ENCODE assay signal across 8 cellular contexts in genomic region chr18:28189400-28190239, GRCh38.
A peak's percentile ranks its signal among the peaks of the same experiment; 100 is the strongest.
DNase-seq lines count a peak whose midpoint lies in the region; TF ChIP-seq lines count a peak whose summit lies in the region.

No MANE protein-coding gene starts in this region.

- in situ Hi-C loops in GM13977 (cut with MboI; ENCODE audit: low pct_unique_long_range_greater_than_20kb, low sequenced_read_pairs, unreplicated experiment) = no loop called here

- TF ChIP-seq CTCF in GM13977 (IDR thresholded peaks at IDR 0.05; ENCODE audit: extremely low read depth, insufficient read depth, missing control alignments) = peak; percentile 75
- peak; percentile 76 for TF ChIP-seq CTCF in HL-60 (IDR thresholded peaks at IDR 0.05; ENCODE audit: insufficient read depth, low read length)
- peak; percentile 72 for TF ChIP-seq CTCF in WI38 (IDR thresholded peaks at IDR 0.05; ENCODE audit: low read depth, low read length)

- DNase-seq in Ammon's horn (ENCODE audit: low spot score) (peak; percentile 38), GM13977 (ENCODE audit: low spot score) (peak; percentile 44), HL-60 (ENCODE audit: low read depth in 1 of 2, low spot score in 1 of 2) (peak; percentile 30 to 32), iris pigment epithelial cell (ENCODE audit: low read depth) (peak; percentile 87), NOMO-1 treated with dmso at 0.1 percent for 144 hours (lab: John Stamatoyannopoulos, UW; ENCODE audit: unreplicated experiment) (no peak), NCI-H1436 (lab: John Stamatoyannopoulos, UW) (no peak), NCI-H345 treated with DMSO at 0.1 percent for 48 hours (lab: John Stamatoyannopoulos, UW; ENCODE audit: unreplicated experiment) (no peak)

- no peaks in the 10 kb centered on the region for H3K27me3 ChIP-seq in HL-60 (ENCODE audit: insufficient read depth, poor library complexity, severe bottlenecking)

- H3K4me3 ChIP-seq in HL-60 (replicated peaks; ENCODE audit: insufficient read depth, low read length) (no peak overlapping the region), WI38 (ENCODE audit: low read depth, low read length) (no peak overlapping the region)

- no peak overlapping the region for H3K27ac ChIP-seq in HL-60 (replicated peaks)

Comparison
In these comparisons a context has a peak if more than half of its experiments do, and no peak if none do; other contexts are left out.
1. DNase-seq: peak in Ammon's horn (single experiment), GM13977 (single experiment), HL-60 (2 of 2) and iris pigment epithelial cell (single experiment); none in NOMO-1 treated with dmso at 0.1 percent for 144 hours (single experiment), NCI-H1436 (single experiment) and NCI-H345 treated with DMSO at 0.1 percent for 48 hours (single experiment).
2. Peak in every context shown above with its lines, with median percentiles within 50 percentile points of each other: CTCF ChIP-seq.